In genomic region chr13:52450012-52450792, GRCh38 we compare ENCODE assay signal across 1 cellular context.
TF ChIP-seq lines count a peak whose summit lies in the region.

Gene VPS36 (minus strand): TSS chr13:52450634. CDS start chr13:52450594, 40 bp downstream.

TF ChIP-seq in HEK293, 187 proteins besides CTCF, POLR2A, EP300 and RAD21 (continued from another document):
- no peak for TF ChIP-seq ZBTB49 (tag by site-specific recombination; IDR thresholded peaks at IDR 0.05; ENCODE audit: low read depth)
- TF ChIP-seq ZIC2 (tag by site-specific recombination; IDR thresholded peaks at IDR 0.05): peak; percentile 62
- TF ChIP-seq ZNF560 (tag by site-specific recombination; IDR thresholded peaks at IDR 0.05; ENCODE audit: borderline replicate concordance): no peak
- TF ChIP-seq ZNF157 (tag by site-specific recombination; IDR thresholded peaks at IDR 0.05): no peak
- peak; percentile 98 for TF ChIP-seq ZBTB8A (tag by site-specific recombination; IDR thresholded peaks at IDR 0.05)
- no peak for TF ChIP-seq ZNF776 (tag by site-specific recombination; IDR thresholded peaks at IDR 0.05; ENCODE audit: borderline replicate concordance)
- TF ChIP-seq ZNF280D (tag by site-specific recombination; IDR thresholded peaks at IDR 0.05): no peak
- peak; percentile 88 for TF ChIP-seq YY1 (tag by site-specific recombination; IDR thresholded peaks at IDR 0.05)
- 0 out of 2 replicates have a peak, but pooled peaks have one; percentile 5 for TF ChIP-seq ZBTB6 (tag by site-specific recombination; IDR thresholded peaks at IDR 0.05)
- TF ChIP-seq ZNF112 (tag by site-specific recombination; IDR thresholded peaks at IDR 0.05): no peak
- no peak for TF ChIP-seq ZNF155 (tag by site-specific recombination; IDR thresholded peaks at IDR 0.05)
- no peak for TF ChIP-seq HOXA7 (CRISPR knock-in tag; IDR thresholded peaks at IDR 0.05; ENCODE audit: borderline replicate concordance)
- no peak for TF ChIP-seq TRIM28 (IDR thresholded peaks at IDR 0.05; ENCODE audit: borderline replicate concordance, low read length)
- no peak for TF ChIP-seq RBAK (tag by site-specific recombination; IDR thresholded peaks at IDR 0.05)
- no peak for TF ChIP-seq ZNF16 (tag by site-specific recombination; IDR thresholded peaks at IDR 0.05; ENCODE audit: low read depth)
- TF ChIP-seq ZNF629 (tag by site-specific recombination; IDR thresholded peaks at IDR 0.05): peak; percentile 60
- TF ChIP-seq ZNF138 (tag by site-specific recombination; IDR thresholded peaks at IDR 0.05; ENCODE audit: borderline replicate concordance): no peak
- peak; percentile 53; the same call in 1 of the 2 replicates for TF ChIP-seq PATZ1 (tag by site-specific recombination; IDR thresholded peaks at IDR 0.05)
- TF ChIP-seq ZNF292 (tag by site-specific recombination; IDR thresholded peaks at IDR 0.05; ENCODE audit: borderline replicate concordance, low read depth): no peak
- peak; percentile 66; the same call in 1 of the 2 replicates for TF ChIP-seq ZNF449 (tag by site-specific recombination; IDR thresholded peaks at IDR 0.05)
- TF ChIP-seq KLF17 (tag by site-specific recombination; IDR thresholded peaks at IDR 0.05): 0 out of 2 replicates have a peak, but pooled peaks have one; percentile 42
- no peak for TF ChIP-seq ZBTB7A (tag by site-specific recombination; IDR thresholded peaks at IDR 0.05; ENCODE audit: low read depth)
- TF ChIP-seq ZNF10 (tag by site-specific recombination; IDR thresholded peaks at IDR 0.05): no peak
- no peak for TF ChIP-seq ZNF514 (tag by site-specific recombination; IDR thresholded peaks at IDR 0.05)
- 0 out of 2 replicates have a peak, but pooled peaks have one; percentile 54 for TF ChIP-seq ZNF677 (tag by site-specific recombination; IDR thresholded peaks at IDR 0.05)
- TF ChIP-seq ZBTB44 (tag by site-specific recombination; IDR thresholded peaks at IDR 0.05): 0 out of 2 replicates have a peak, but pooled peaks have one; percentile 33
- 0 out of 2 replicates have a peak, but pooled peaks have one; percentile 27 for TF ChIP-seq ZNF366 (tag by site-specific recombination; conservative IDR thresholded peaks at IDR 0.05)
- peak; percentile 21; the same call in 1 of the 2 replicates for TF ChIP-seq BCL11B (tag by site-specific recombination; IDR thresholded peaks at IDR 0.05; ENCODE audit: low read depth)
- TF ChIP-seq ZNF544 (tag by site-specific recombination; IDR thresholded peaks at IDR 0.05): no peak
- TF ChIP-seq ZNF433 (tag by site-specific recombination; IDR thresholded peaks at IDR 0.05; ENCODE audit: low read depth): no peak
- no peak for TF ChIP-seq ZNF133 (tag by site-specific recombination; IDR thresholded peaks at IDR 0.05)
- TF ChIP-seq ZNF585B (tag by site-specific recombination; IDR thresholded peaks at IDR 0.05): no peak
- TF ChIP-seq KLF1 (tag by site-specific recombination; IDR thresholded peaks at IDR 0.05): no peak
- TF ChIP-seq ZNF660 (tag by site-specific recombination; IDR thresholded peaks at IDR 0.05): peak; percentile 96
- TF ChIP-seq ZFP37 (tag by site-specific recombination; IDR thresholded peaks at IDR 0.05): no peak; the same call in 1 of the 2 replicates
- TF ChIP-seq ZNF792 (tag by site-specific recombination; IDR thresholded peaks at IDR 0.05): no peak
- no peak for TF ChIP-seq ZNF843 (tag by site-specific recombination; IDR thresholded peaks at IDR 0.05)
- no peak for TF ChIP-seq KLF7 (tag by site-specific recombination; IDR thresholded peaks at IDR 0.05; ENCODE audit: borderline replicate concordance)
- peak; percentile 20; the same call in 1 of the 2 replicates for TF ChIP-seq ZNF513 (tag by site-specific recombination; IDR thresholded peaks at IDR 0.05)
- peak; percentile 52 for TF ChIP-seq ZNF600 (tag by site-specific recombination; IDR thresholded peaks at IDR 0.05)
- peak; percentile 76; the same call in 1 of the 2 replicates for TF ChIP-seq KLF8 (tag by site-specific recombination; IDR thresholded peaks at IDR 0.05)
- TF ChIP-seq ATF2 (tag by site-specific recombination; IDR thresholded peaks at IDR 0.05; ENCODE audit: low read depth): no peak
- no peak for TF ChIP-seq ZSCAN16 (tag by site-specific recombination; IDR thresholded peaks at IDR 0.05)
- TF ChIP-seq IKZF3 (tag by site-specific recombination; IDR thresholded peaks at IDR 0.05): peak; percentile 92
- TF ChIP-seq ZNF202 (tag by site-specific recombination; IDR thresholded peaks at IDR 0.05; ENCODE audit: borderline replicate concordance): no peak
- no peak for TF ChIP-seq ZNF510 (tag by site-specific recombination; IDR thresholded peaks at IDR 0.05; ENCODE audit: insufficient replicate concordance)
- no peak for TF ChIP-seq ZNF580 (tag by site-specific recombination; IDR thresholded peaks at IDR 0.05)
- TF ChIP-seq ZEB2 (tag by site-specific recombination; IDR thresholded peaks at IDR 0.05): peak; percentile 60; the same call in 1 of the 2 replicates
- TF ChIP-seq ZNF501 (tag by site-specific recombination; IDR thresholded peaks at IDR 0.05): peak; percentile 56; the same call in 1 of the 2 replicates
- no peak for TF ChIP-seq ZNF311 (tag by site-specific recombination; IDR thresholded peaks at IDR 0.05; ENCODE audit: borderline replicate concordance)
- TF ChIP-seq ZNF670 (tag by site-specific recombination; IDR thresholded peaks at IDR 0.05; ENCODE audit: low read depth): no peak
- TF ChIP-seq ZNF707 (tag by site-specific recombination; IDR thresholded peaks at IDR 0.05): no peak
TF ChIP-seq in HEK293: peak in this region for 48.
